ENCODE assay signal across 8 cellular contexts in the genomic region with DNA sequence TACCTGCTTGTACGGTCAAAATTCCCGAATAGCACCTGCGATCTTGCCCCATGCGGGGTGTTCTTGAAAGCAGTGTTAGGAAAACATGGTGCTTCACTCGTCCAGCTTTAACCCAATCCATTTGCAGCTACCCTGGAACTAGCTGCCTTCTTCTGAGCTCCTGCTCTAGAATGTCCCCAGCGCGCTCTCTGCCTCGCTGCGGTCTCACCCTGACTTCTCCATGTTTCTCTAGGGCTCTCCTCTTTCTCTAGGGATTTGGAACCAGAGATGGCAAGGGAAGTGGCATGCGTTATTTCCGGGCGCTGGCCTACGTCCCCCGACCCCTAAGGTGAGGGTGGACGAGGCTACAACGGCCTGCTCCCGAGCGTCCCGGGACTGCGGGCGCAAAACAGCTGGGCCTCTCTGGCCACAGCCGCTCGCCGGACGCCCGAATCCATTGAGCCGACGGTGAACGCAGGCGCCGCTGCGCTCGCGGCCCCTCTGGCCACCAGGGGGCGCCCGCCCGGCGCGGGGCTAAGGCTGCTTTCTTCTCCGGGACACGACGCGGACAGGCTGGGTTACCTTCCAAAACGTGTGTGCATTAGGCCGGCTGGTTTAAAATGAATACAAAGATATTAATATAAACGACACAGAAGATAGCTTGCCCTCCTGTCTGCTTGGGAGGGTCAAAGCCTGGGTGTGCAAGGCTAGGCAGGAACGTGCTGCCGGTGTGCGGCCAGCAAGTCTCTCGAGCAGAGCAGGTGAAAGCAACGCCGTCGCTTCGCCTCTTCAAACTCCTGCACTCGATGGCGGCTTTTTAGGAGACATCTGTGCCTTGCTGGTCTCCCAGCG. TPM values are rescaled to one million over a fixed set of nuclear protein-coding genes. Genes with fewer than 3 reads are reported as not detected.
A peak's percentile ranks its signal among the peaks of the same experiment; 100 is the strongest.
DNase-seq lines count a peak whose midpoint lies in the region; ATAC-seq and TF ChIP-seq lines count a peak whose summit lies in the region.

No MANE protein-coding gene starts in this region.

- peak; percentile 84 for DNase-seq in D341Med (ENCODE audit: low spot score)
- peak; percentile 72 for DNase-seq in SIG-M5 treated with dmso at 0.1 percent for 504 hours (lab: John Stamatoyannopoulos, UW; ENCODE audit: unreplicated experiment)
- DNase-seq in glutamatergic neuron, result peak; percentile 92
- DNase-seq in omental fat pad (ENCODE audit: low spot score), result peak; percentile 52
- peak; percentile 77 to 80 for DNase-seq in tibial nerve (ENCODE audit: low spot score in 2 of 2)

- H3K4me3 ChIP-seq in HUES6 (ENCODE audit: low read depth, low read length) (peak overlapping the region; percentile 79), tibial nerve (peak overlapping the region; percentile 71 to 96 (median 76))

- peak; percentile 65 for ATAC-seq in GM21390 (IDR thresholded peaks at IDR 0.05; ENCODE audit: unreplicated experiment)
- ATAC-seq in omental fat pad (ENCODE audit: low FRiP score), result peak; percentile 62

- TF ChIP-seq POLR2A in tibial nerve (IDR thresholded peaks at IDR 0.05), result peak; percentile 21 to 52

- no peaks in the 10 kb centered on the region for H3K9me3 Mint-ChIP-seq in activated naive CD4-positive, alpha-beta T cell treated with anti-CD3 and anti-CD28 coated beads, Interleukin-2, amount 50 U/mL, for 24 hours
- peaks cover 3% of the 10 kb centered on the region for H3K9me3 Mint-ChIP-seq in glutamatergic neuron (ENCODE audit: unreplicated experiment)

- H3K4me1 ChIP-seq in HUES6 (ENCODE audit: control insufficient read depth, insufficient read depth, low read length) (peaks cover 26% of the 10 kb centered on the region), tibial nerve (peaks cover 0 to 32% (median 0%) of the 10 kb centered on the region in 4 donors)

- TF ChIP-seq CTCF in glutamatergic neuron (IDR thresholded peaks at IDR 0.05; ENCODE audit: partially characterized antibody, unreplicated experiment) (peak; percentile 99), omental fat pad (IDR thresholded peaks at IDR 0.05) (peak in 2 of 3 donors; percentile 54 to 63), tibial nerve (IDR thresholded peaks at IDR 0.05) (peak; percentile 96 to 99 (median 97))

- H3K27me3 ChIP-seq in HUES6 (ENCODE audit: control insufficient read depth, insufficient read depth, low read length) (no peaks in the 10 kb centered on the region; the same call in 1 of the 2 replicates), tibial nerve (no peaks in the 10 kb centered on the region)

- H3K27me3 Mint-ChIP-seq in activated naive CD4-positive, alpha-beta T cell treated with anti-CD3 and anti-CD28 coated beads, Interleukin-2, amount 50 U/mL, for 24 hours, result peaks cover 31% of the 10 kb centered on the region
- H3K27me3 Mint-ChIP-seq in glutamatergic neuron (ENCODE audit: unreplicated experiment), result peaks cover 6% of the 10 kb centered on the region

- TF ChIP-seq EP300 in tibial nerve (IDR thresholded peaks at IDR 0.05), result peak in 1 of 2 donors; percentile 84

- 2% methylated on average over 29 to 56 of the region's 57 CpGs for WGBS in tibial nerve, 2 donors

- peak overlapping the region; percentile 98 for H3K9ac ChIP-seq in HUES6 (ENCODE audit: low read length)

- peaks cover 25% of the 10 kb centered on the region for H3K4me1 Mint-ChIP-seq in activated naive CD4-positive, alpha-beta T cell treated with anti-CD3 and anti-CD28 coated beads, Interleukin-2, amount 50 U/mL, for 24 hours
- H3K4me1 Mint-ChIP-seq in glutamatergic neuron (ENCODE audit: low read depth, unreplicated experiment), result peaks cover 3% of the 10 kb centered on the region

- H3K27ac ChIP-seq in HUES6 (ENCODE audit: low read depth, low read length), result peak overlapping the region; percentile 94; the same call in 1 of the 2 replicates
- peak overlapping the region; percentile 85 to 99 (median 95) for H3K27ac ChIP-seq in tibial nerve

- no peaks in the 10 kb centered on the region for H3K36me3 Mint-ChIP-seq in activated naive CD4-positive, alpha-beta T cell treated with anti-CD3 and anti-CD28 coated beads, Interleukin-2, amount 50 U/mL, for 24 hours
- H3K36me3 Mint-ChIP-seq in glutamatergic neuron (ENCODE audit: unreplicated experiment), result no peaks in the 10 kb centered on the region

- H3K4me3 Mint-ChIP-seq in activated naive CD4-positive, alpha-beta T cell treated with anti-CD3 and anti-CD28 coated beads, Interleukin-2, amount 50 U/mL, for 24 hours, result peak overlapping the region; percentile 80
- peak overlapping the region; percentile 83 for H3K4me3 Mint-ChIP-seq in glutamatergic neuron (ENCODE audit: unreplicated experiment)

- H3K9me3 ChIP-seq in HUES6 (ENCODE audit: control insufficient read depth, insufficient read depth, low read depth, low read length) (no peaks in the 10 kb centered on the region), tibial nerve (no peaks in the 10 kb centered on the region)

- H3K36me3 ChIP-seq in HUES6 (ENCODE audit: control insufficient read depth, insufficient read depth, low read length) (peaks cover 21% of the 10 kb centered on the region; the same call in 1 of the 2 replicates), tibial nerve (no peaks in the 10 kb centered on the region)

- H3K27ac Mint-ChIP-seq in activated naive CD4-positive, alpha-beta T cell treated with anti-CD3 and anti-CD28 coated beads, Interleukin-2, amount 50 U/mL, for 24 hours, result no peak overlapping the region
- H3K27ac Mint-ChIP-seq in glutamatergic neuron (ENCODE audit: unreplicated experiment), result peak overlapping the region; percentile 92

RNA-seq across cellular contexts. Expression of a gene that starts 1.8 kb away (rescaled TPM):
- total RNA-seq in glutamatergic neuron (ENCODE audit: unreplicated experiment) (29.3 TPM), omental fat pad (100 to 1,000 TPM in 1 of 4 donors, 10 to 100 TPM in 3; 61.3 to 130 (median 68.3) TPM), tibial nerve (100 to 1,000 TPM in 1 of 4 donors, 10 to 100 TPM in 3; 80.4 to 122 (median 92.5) TPM)

Comparison
In these comparisons a context has a peak if more than half of its experiments do, and no peak if none do; other contexts are left out.
1. Peak in every context shown above with its lines: DNase-seq, ATAC-seq, H3K4me3 ChIP-seq and H3K27ac ChIP-seq.